Comparison of ENCODE assay signal across 15 cellular contexts in the genomic region with DNA sequence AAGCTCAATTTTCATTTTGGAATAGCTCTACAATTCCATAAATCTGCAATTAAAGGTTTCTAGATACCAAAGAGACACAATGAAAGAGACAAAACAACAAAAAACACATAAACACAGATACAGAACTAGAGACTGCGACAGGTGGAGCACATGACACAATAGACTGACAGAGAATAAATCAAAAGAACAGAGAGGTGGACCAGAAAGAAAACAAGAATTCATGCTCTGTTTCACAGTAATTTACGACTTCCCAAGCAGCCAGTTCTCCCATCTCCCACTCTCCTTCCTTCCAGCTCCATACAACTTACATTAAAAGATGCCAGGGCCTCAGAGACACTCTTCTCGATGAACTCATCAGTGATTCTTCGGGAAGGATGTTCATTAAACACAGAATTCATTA. TPM values are rescaled to one million over a fixed set of nuclear protein-coding genes. Genes with fewer than 3 reads are reported as not detected.
A peak's percentile ranks its signal among the peaks of the same experiment; 100 is the strongest.
DNase-seq lines count a peak whose midpoint lies in the region; ATAC-seq, FAIRE-seq and TF ChIP-seq lines count a peak whose summit lies in the region.
"Had no signal": no experiment of that assay in that cellular context is flagged by ENCODE, and none has a peak within 500 bp of the region (broad histone marks: within the 10 kb centered on the region; RNA-seq: fewer than 3 reads in every experiment).

No MANE protein-coding gene starts in this region.

- peak overlapping the region; percentile 65 to 95 (median 68) for H3K27ac Mint-ChIP-seq in CD4-positive, CD25-positive, alpha-beta regulatory T cell
- H3K27ac Mint-ChIP-seq in endothelial cell (ENCODE audit: unreplicated experiment) (no peak overlapping the region), neural progenitor cell (peak overlapping the region; percentile 12)

- H3K79me2 ChIP-seq in GM23248 (ENCODE audit: insufficient read depth) (peaks cover 58% of the 10 kb centered on the region), neural progenitor cell (ENCODE audit: low read depth) (no peaks in the 10 kb centered on the region)

- ATAC-seq in CD4-positive, CD25-positive, alpha-beta regulatory T cell (ENCODE audit: low read depth in 2 of 2): no peak
- no peak for ATAC-seq in GM21717 (IDR thresholded peaks at IDR 0.05; ENCODE audit: unreplicated experiment)
- ATAC-seq: HCT116, PC-3 had no signal

- TF ChIP-seq CTCF in endothelial cell (IDR thresholded peaks at IDR 0.05; ENCODE audit: unreplicated experiment) (no peak), neural progenitor cell (IDR thresholded peaks at IDR 0.05) (no peak)

- no peaks in the 10 kb centered on the region for H3K9me3 Mint-ChIP-seq in CD4-positive, CD25-positive, alpha-beta regulatory T cell
- H3K9me3 Mint-ChIP-seq in endothelial cell (ENCODE audit: unreplicated experiment) (no peaks in the 10 kb centered on the region), neural progenitor cell (no peaks in the 10 kb centered on the region)

- in situ Hi-C loops in GM23248 (cut with MboI): no loop called here

- H3K36me3 Mint-ChIP-seq in CD4-positive, CD25-positive, alpha-beta regulatory T cell: peaks cover 17% of the 10 kb centered on the region
- H3K36me3 Mint-ChIP-seq in endothelial cell (ENCODE audit: low read depth, unreplicated experiment) (peaks cover 38% of the 10 kb centered on the region), neural progenitor cell (peaks cover 17% of the 10 kb centered on the region)

- peaks cover 4% of the 10 kb centered on the region; the same call in 1 of the 2 replicates for H3F3A ChIP-seq in GM23248 (ENCODE audit: insufficient read depth)
- H3F3A ChIP-seq in neural progenitor cell (ENCODE audit: low read depth): no peaks in the 10 kb centered on the region

- H3K4me3 ChIP-seq in CD4-positive, CD25-positive, alpha-beta regulatory T cell (ENCODE audit: low read depth, low read length): no peak overlapping the region
- H3K4me3 ChIP-seq in GM23248 (no peak overlapping the region), neural progenitor cell (no peak overlapping the region)

- peaks cover 4 to 22% (median 13%) of the 10 kb centered on the region in 4 donors for H3K4me1 Mint-ChIP-seq in CD4-positive, CD25-positive, alpha-beta regulatory T cell
- H3K4me1 Mint-ChIP-seq in endothelial cell (ENCODE audit: unreplicated experiment) (no peaks in the 10 kb centered on the region), neural progenitor cell (no peaks in the 10 kb centered on the region)

- H3K9ac ChIP-seq in GM23248 (peak overlapping the region; percentile 49; the same call in 1 of the 2 replicates), neural progenitor cell (no peak overlapping the region)

- peaks cover 40% of the 10 kb centered on the region for H3K36me3 ChIP-seq in CD4-positive, CD25-positive, alpha-beta regulatory T cell (ENCODE audit: control insufficient read depth, insufficient read depth, low read length)
- H3K36me3 ChIP-seq in GM23248 (ENCODE audit: low read depth) (peaks cover 18% of the 10 kb centered on the region; the same call in 1 of the 2 replicates), neural progenitor cell (no peaks in the 10 kb centered on the region)

- H3K27ac ChIP-seq in CD4-positive, CD25-positive, alpha-beta regulatory T cell (ENCODE audit: insufficient read depth, low read length, poor library complexity, severe bottlenecking): no peak overlapping the region
- H3K27ac ChIP-seq in GM23248 (peak overlapping the region; percentile 31), neural progenitor cell (no peak overlapping the region)

- 27 to 29% methylated on average over 4 of the region's 4 CpGs for WGBS in GM23248 (ENCODE audit: low coverage in 1 of 2, low lambda C conversion rate in 2 of 2, missing lambda C conversion rate in 2 of 2), 2 experiments

- H3K27me3 Mint-ChIP-seq in CD4-positive, CD25-positive, alpha-beta regulatory T cell: no peaks in the 10 kb centered on the region
- H3K27me3 Mint-ChIP-seq in endothelial cell (ENCODE audit: unreplicated experiment): no peaks in the 10 kb centered on the region
- no peaks in the 10 kb centered on the region for H3K27me3 Mint-ChIP-seq in neural progenitor cell (ENCODE audit: insufficient read depth, low read depth)

- peak overlapping the region; percentile 43 for H3K4me2 ChIP-seq in GM23248 (ENCODE audit: unreplicated experiment)
- H3K4me2 ChIP-seq in neural progenitor cell: no peak overlapping the region

- H3K4me3 Mint-ChIP-seq in CD4-positive, CD25-positive, alpha-beta regulatory T cell: no peak overlapping the region
- H3K4me3 Mint-ChIP-seq in endothelial cell (ENCODE audit: unreplicated experiment): peak overlapping the region; percentile 7
- no peak overlapping the region for H3K4me3 Mint-ChIP-seq in neural progenitor cell

- H2AFZ ChIP-seq in GM23248 (peak overlapping the region; percentile 68), neural progenitor cell (replicated peaks) (no peak overlapping the region)

- H3K9me2 ChIP-seq in GM23248 (ENCODE audit: insufficient read depth): no peaks in the 10 kb centered on the region

- H3K27me3 ChIP-seq in CD4-positive, CD25-positive, alpha-beta regulatory T cell (ENCODE audit: control insufficient read depth, insufficient read depth, low read length): no peaks in the 10 kb centered on the region
- H3K27me3 ChIP-seq in GM23248 (replicated peaks; ENCODE audit: insufficient read depth): no peaks in the 10 kb centered on the region
- H3K27me3 ChIP-seq in neural progenitor cell: no peaks in the 10 kb centered on the region

- H3K9me3 ChIP-seq in CD4-positive, CD25-positive, alpha-beta regulatory T cell (ENCODE audit: control insufficient read depth in 2 of 2, low read length in 2 of 2): no peaks in the 10 kb centered on the region
- H3K9me3 ChIP-seq in GM23248 (ENCODE audit: low read depth) (no peaks in the 10 kb centered on the region), neural progenitor cell (ENCODE audit: low read depth) (no peaks in the 10 kb centered on the region)

- DNase-seq in CD4-positive, CD25-positive, alpha-beta regulatory T cell: no peak
- peak; percentile 20 for DNase-seq in GM23248
- DNase-seq in endothelial cell (ENCODE audit: low spot score): no peak
- no peak for DNase-seq in neural progenitor cell (ENCODE audit: low spot score)
- DNase-seq in stimulated activated CD4-positive, alpha-beta T cell treated with anti-CD3 and anti-CD28 coated beads, Interleukin-4, amount 100 ng/mL, for 24 hours: no peak
- DNase-seq in urothelium cell line (ENCODE audit: low spot score): no peak
- DNase-seq: C1 segment of cervical spinal cord, NCI-H1436 treated with DMSO at 0.1 percent for 48 hours, NCI-H2081 treated with DMSO at 0.1 percent for 48 hours, NCI-H345, NCI-H526 treated with DMSO at 0.1 percent for 48 hours, PC-3 had no signal

- FAIRE-seq in urothelium cell line (lab: Jason Lieb, UNC): no peak
- FAIRE-seq: HTR-8/SVneo had no signal

- no peaks in the 10 kb centered on the region for H3K4me1 ChIP-seq in CD4-positive, CD25-positive, alpha-beta regulatory T cell (ENCODE audit: control insufficient read depth, insufficient read depth, low read length, poor library complexity, severe bottlenecking)
- peaks cover 4% of the 10 kb centered on the region; the same call in 1 of the 2 replicates for H3K4me1 ChIP-seq in GM23248 (ENCODE audit: insufficient read depth)
- no peaks in the 10 kb centered on the region for H3K4me1 ChIP-seq in neural progenitor cell

- no peaks in the 10 kb centered on the region for H4K20me1 ChIP-seq in GM23248 (ENCODE audit: insufficient read depth)
- H4K20me1 ChIP-seq in neural progenitor cell (ENCODE audit: low read depth): no peaks in the 10 kb centered on the region

RNA-seq across cellular contexts. Expression of a gene that starts 15.1 kb away (rescaled TPM):
- 143 TPM for total RNA-seq in CD4-positive, CD25-positive, alpha-beta regulatory T cell
- 100 to 1,000 TPM; 143 to 176 (median 154) TPM for polyA plus RNA-seq in CD4-positive, CD25-positive, alpha-beta regulatory T cell
- total RNA-seq in GM23248 (2014; rRNA removed; shearing (Covaris generic)): 112 and 127 TPM in 2 replicates
- 204 and 210 TPM in 2 replicates for polyA plus RNA-seq in GM23248 (2016; fragmentation: Nextera tagmentation; extraction: Ambion mirVana)
- total RNA-seq in endothelial cell (ENCODE audit: unreplicated experiment): 213 TPM
- total RNA-seq in neural progenitor cell (ENCODE audit: low replicate concordance): 242 and 320 TPM in 2 replicates

RNA-seq across cellular contexts. Expression of a gene that starts 15.4 kb away (rescaled TPM):
- 36.2 TPM for total RNA-seq in CD4-positive, CD25-positive, alpha-beta regulatory T cell
- 10 to 100 TPM; 21.7 to 26.9 (median 25.9) TPM for polyA plus RNA-seq in CD4-positive, CD25-positive, alpha-beta regulatory T cell
- 26.1 and 36.5 TPM in 2 replicates for total RNA-seq in GM23248 (2014; rRNA removed; shearing (Covaris generic))
- polyA plus RNA-seq in GM23248 (2016; fragmentation: Nextera tagmentation; extraction: Ambion mirVana): 18.3 TPM in 2 replicates
- total RNA-seq in endothelial cell (ENCODE audit: unreplicated experiment) (83.3 TPM), neural progenitor cell (ENCODE audit: low replicate concordance) (12.5 and 13.6 TPM in 2 replicates)

RNA-seq across cellular contexts. Expression of a gene that starts 22.0 kb away (rescaled TPM):
- total RNA-seq in CD4-positive, CD25-positive, alpha-beta regulatory T cell: 1.6 TPM
- polyA plus RNA-seq in CD4-positive, CD25-positive, alpha-beta regulatory T cell: under 1 TPM; 0.07 to 0.45 (median 0.31) TPM
- 0.25 and 1.3 TPM in 2 replicates for total RNA-seq in GM23248 (2014; rRNA removed; shearing (Covaris generic))
- 1.9 and 2.3 TPM in 2 replicates for polyA plus RNA-seq in GM23248 (2016; fragmentation: Nextera tagmentation; extraction: Ambion mirVana)
- 0.56 TPM for total RNA-seq in endothelial cell (ENCODE audit: unreplicated experiment)
- 0.06 and 0.28 TPM in 2 replicates for total RNA-seq in neural progenitor cell (ENCODE audit: low replicate concordance)

RNA-seq across cellular contexts. Expression of a gene that starts 22.1 kb away (rescaled TPM):
- total RNA-seq in CD4-positive, CD25-positive, alpha-beta regulatory T cell: 30.8 TPM
- polyA plus RNA-seq in CD4-positive, CD25-positive, alpha-beta regulatory T cell: 100 to 1,000 TPM; 103 to 129 (median 109) TPM
- total RNA-seq in GM23248 (2014; rRNA removed; shearing (Covaris generic)): 17.4 and 24.2 TPM in 2 replicates
- 34.7 and 37.9 TPM in 2 replicates for polyA plus RNA-seq in GM23248 (2016; fragmentation: Nextera tagmentation; extraction: Ambion mirVana)
- total RNA-seq in endothelial cell (ENCODE audit: unreplicated experiment) (12.4 TPM), neural progenitor cell (ENCODE audit: low replicate concordance) (11.1 and 12.0 TPM in 2 replicates)

RNA-seq across cellular contexts. Expression of a gene that starts 23.9 kb away (rescaled TPM):
- total RNA-seq in CD4-positive, CD25-positive, alpha-beta regulatory T cell: 14.2 TPM
- 10 to 100 TPM; 50.4 to 71.8 (median 64.5) TPM for polyA plus RNA-seq in CD4-positive, CD25-positive, alpha-beta regulatory T cell
- 32.2 and 34.5 TPM in 2 replicates for total RNA-seq in GM23248 (2014; rRNA removed; shearing (Covaris generic))
- polyA plus RNA-seq in GM23248 (2016; fragmentation: Nextera tagmentation; extraction: Ambion mirVana): 37.1 and 37.9 TPM in 2 replicates
- 34.0 TPM for total RNA-seq in endothelial cell (ENCODE audit: unreplicated experiment)
- total RNA-seq in neural progenitor cell (ENCODE audit: low replicate concordance): 15.0 and 16.6 TPM in 2 replicates
